Comparison of ENCODE assay signal across 20 cellular contexts in genomic region chr3:35422826-35423601, GRCh38.
DNase-seq lines count a peak whose midpoint lies in the region; ATAC-seq and TF ChIP-seq lines count a peak whose summit lies in the region.
"Had no signal": no experiment of that assay in that cellular context is flagged by ENCODE, and none has a peak within 500 bp of the region (broad histone marks: within the 10 kb centered on the region; RNA-seq: fewer than 3 reads in every experiment).

No MANE protein-coding gene starts in this region.

- H2AK5ac ChIP-seq in mesenchymal stem cell (ENCODE audit: low read length, severe bottlenecking): no peak overlapping the region

- H3K36me3 ChIP-seq in breast epithelium (no peaks in the 10 kb centered on the region), brain microvascular endothelial cell (replicated peaks) (no peaks in the 10 kb centered on the region), mesenchymal stem cell (ENCODE audit: control insufficient read depth in 1 of 2, insufficient read depth in 2 of 2, low read depth in 1 of 2, low read length in 2 of 2) (no peaks in the 10 kb centered on the region)
- H3K36me3 ChIP-seq: cardiac muscle cell had no signal

- in situ Hi-C loops in brain microvascular endothelial cell (cut with HindIII; ENCODE audit: low pct_ligation_motif_present, low sequenced_read_pairs) (no loop called here), KBM-7 (cut with MboI; ENCODE audit: low pct_unique_long_range_greater_than_20kb, low sequenced_read_pairs) (no loop called here)

- intact Hi-C loops in MCF 10A (cut with micrococcal nuclease) (no loop called here), breast epithelium (cut with DNase I; ENCODE audit: low total_unique reads) (no loop called here)

- no peak overlapping the region for H2AFZ ChIP-seq in mesenchymal stem cell (ENCODE audit: low read depth, low read length)

- H3K27ac ChIP-seq in breast epithelium: no peak overlapping the region
- H3K27ac ChIP-seq in brain microvascular endothelial cell: peak overlapping the region; percentile 76
- H3K27ac ChIP-seq in mesenchymal stem cell (ENCODE audit: low read length, poor library complexity, severe bottlenecking): peak overlapping the region; percentile 73
- H3K27ac ChIP-seq: cardiac muscle cell had no signal

- no peak overlapping the region for H3K9ac ChIP-seq in mesenchymal stem cell (ENCODE audit: low read length)

- no peak for TF ChIP-seq POLR2A in breast epithelium (IDR thresholded peaks at IDR 0.05)

- no peak overlapping the region for H2BK5ac ChIP-seq in mesenchymal stem cell (ENCODE audit: low read depth, low read length, poor library complexity, severe bottlenecking)

- no peak overlapping the region for H3K18ac ChIP-seq in mesenchymal stem cell (ENCODE audit: low read depth in 1 of 2, low read length in 2 of 2)

- H3K27me3 ChIP-seq in breast epithelium: no peaks in the 10 kb centered on the region
- H3K27me3 ChIP-seq in brain microvascular endothelial cell (replicated peaks): no peaks in the 10 kb centered on the region
- no peaks in the 10 kb centered on the region for H3K27me3 ChIP-seq in mesenchymal stem cell (ENCODE audit: control insufficient read depth in 1 of 2, insufficient read depth in 1 of 2, low read length in 2 of 2)
- H3K27me3 ChIP-seq: cardiac muscle cell had no signal

- H3K4me1 ChIP-seq in breast epithelium: no peaks in the 10 kb centered on the region
- H3K4me1 ChIP-seq in mesenchymal stem cell (ENCODE audit: control insufficient read depth, insufficient read depth, low read depth, low read length): no peaks in the 10 kb centered on the region

- ATAC-seq in GM19324 (IDR thresholded peaks at IDR 0.05; ENCODE audit: low FRiP score, unreplicated experiment) (no peak), HG03520 (IDR thresholded peaks at IDR 0.05; ENCODE audit: unreplicated experiment) (no peak)
- ATAC-seq: activated CD4-positive, alpha-beta T cell treated with anti-CD3 and anti-CD28 coated beads for 36 hours; right cardiac atrium had no signal

- no peaks in the 10 kb centered on the region for H3K9me3 ChIP-seq in breast epithelium
- no peaks in the 10 kb centered on the region for H3K9me3 ChIP-seq in mesenchymal stem cell (ENCODE audit: control insufficient read depth, low read length)

- no peak overlapping the region for H4K8ac ChIP-seq in mesenchymal stem cell (ENCODE audit: low read length)

- H3K4me3 Mint-ChIP-seq in MCF 10A (ENCODE audit: unreplicated experiment): no peak overlapping the region
- H3K4me3 Mint-ChIP-seq: activated CD4-positive, alpha-beta T cell treated with anti-CD3 and anti-CD28 coated beads for 36 hours; CD8-positive, alpha-beta memory T cell; nephron progenitor cell had no signal

- no peak overlapping the region for H3K27ac Mint-ChIP-seq in MCF 10A (ENCODE audit: low read depth, unreplicated experiment)
- H3K27ac Mint-ChIP-seq: activated CD4-positive, alpha-beta T cell treated with anti-CD3 and anti-CD28 coated beads for 36 hours; CD8-positive, alpha-beta memory T cell; nephron progenitor cell had no signal

- H3K14ac ChIP-seq in mesenchymal stem cell (ENCODE audit: low read length in 2 of 2): no peak overlapping the region

- no peak overlapping the region for H3K23ac ChIP-seq in mesenchymal stem cell (ENCODE audit: low read length in 2 of 2)

- no peak overlapping the region for H4K91ac ChIP-seq in mesenchymal stem cell (ENCODE audit: low read length)

- peak; percentile 31 for DNase-seq in MCF 10A (ENCODE audit: unreplicated experiment)
- no peak for DNase-seq in breast epithelium (ENCODE audit: low spot score in 2 of 2)
- peak; percentile 54 for DNase-seq in brain microvascular endothelial cell
- peak; percentile 1 for DNase-seq in mesenchymal stem cell
- no peak for DNase-seq in NCI-H146 treated with DMSO at 0.1 percent for 48 hours (lab: John Stamatoyannopoulos, UW; ENCODE audit: unreplicated experiment)
- no peak for DNase-seq in KBM-7
- DNase-seq: activated CD4-positive, alpha-beta T cell treated with anti-CD3 and anti-CD28 coated beads for 36 hours; activated naive CD4-positive, alpha-beta T cell treated with Interleukin-2 at 50 U/mL for 16 hours; CD8-positive, alpha-beta memory T cell; effector CD8-positive, alpha-beta T cell; foreskin melanocyte; GOT3; mammary epithelial cell; NCI-H82; nephron progenitor cell; right cardiac atrium; T-helper 2 cell had no signal

- no peaks in the 10 kb centered on the region for H3K36me3 Mint-ChIP-seq in MCF 10A (ENCODE audit: insufficient read depth, unreplicated experiment)
- H3K36me3 Mint-ChIP-seq: CD8-positive, alpha-beta memory T cell had no signal

- H3K4me3 ChIP-seq in breast epithelium (no peak overlapping the region), brain microvascular endothelial cell (ENCODE audit: low read depth, low read length) (no peak overlapping the region), mesenchymal stem cell (ENCODE audit: insufficient read depth in 1 of 2, low read depth in 1 of 2, low read length in 2 of 2) (no peak overlapping the region)
- H3K4me3 ChIP-seq: cardiac muscle cell had no signal

- no peak overlapping the region for H2BK15ac ChIP-seq in mesenchymal stem cell (ENCODE audit: low read depth, poor library complexity, severe bottlenecking)

- peaks cover 33% of the 10 kb centered on the region for H3K27me3 Mint-ChIP-seq in MCF 10A (ENCODE audit: insufficient read depth, unreplicated experiment)
- H3K27me3 Mint-ChIP-seq: activated CD4-positive, alpha-beta T cell treated with anti-CD3 and anti-CD28 coated beads for 36 hours; CD8-positive, alpha-beta memory T cell had no signal

- no peak overlapping the region for H3K4me2 ChIP-seq in mesenchymal stem cell (ENCODE audit: low read length, poor library complexity, severe bottlenecking)

- no TSS peak for BruUV-seq in MCF 10A (replicated peaks; lab: Mats Ljungman, UMichigan)

- H3K79me1 ChIP-seq in mesenchymal stem cell (replicated peaks; ENCODE audit: low read length, poor library complexity, severe bottlenecking): no peaks in the 10 kb centered on the region

- WGBS in mesenchymal stem cell: 49% methylated on average over 5 of the region's 6 CpGs

- H2BK12ac ChIP-seq in mesenchymal stem cell (ENCODE audit: low read length in 2 of 2): no peak overlapping the region

- no peak overlapping the region for H3K4ac ChIP-seq in mesenchymal stem cell (ENCODE audit: low read depth in 1 of 2, low read length in 2 of 2)

- CTCF ChIA-PET in MCF 10A (lab: Yijun Ruan, JAX): interaction anchor here (0.7 kb wide), 1 partner anchor 347 kb away, joined by 3 read pairs; no protein-coding TSS in a partner anchor

- no peak overlapping the region for H2BK120ac ChIP-seq in mesenchymal stem cell (ENCODE audit: low read depth, low read length)

- no peak for TF ChIP-seq CTCF in MCF 10A (IDR thresholded peaks at IDR 0.05; ENCODE audit: unreplicated experiment)
- no peak for TF ChIP-seq CTCF in breast epithelium (IDR thresholded peaks at IDR 0.05)
- no peak for TF ChIP-seq CTCF in brain microvascular endothelial cell (IDR thresholded peaks at IDR 0.05; ENCODE audit: low read depth, low read length, missing control alignments)

- H3K9me3 Mint-ChIP-seq in MCF 10A (ENCODE audit: unreplicated experiment): no peaks in the 10 kb centered on the region
- H3K9me3 Mint-ChIP-seq: nephron progenitor cell had no signal

- POLR2A ChIA-PET in MCF 10A (lab: Yijun Ruan, JAX): no interaction called here

- no peaks in the 10 kb centered on the region for H3K4me1 Mint-ChIP-seq in MCF 10A (ENCODE audit: insufficient read depth, unreplicated experiment)
- H3K4me1 Mint-ChIP-seq: activated CD4-positive, alpha-beta T cell treated with anti-CD3 and anti-CD28 coated beads for 36 hours; CD8-positive, alpha-beta memory T cell had no signal

Comparison
In these comparisons a context has a peak if more than half of its experiments do, and no peak if none do; other contexts are left out.
1. DNase-seq: peak in MCF 10A (single experiment), brain microvascular endothelial cell (single experiment) and mesenchymal stem cell (single experiment); none in breast epithelium (0 of 2), NCI-H146 treated with DMSO at 0.1 percent for 48 hours (single experiment) and KBM-7 (single experiment).
2. H3K27ac ChIP-seq: peak in brain microvascular endothelial cell (single experiment) and mesenchymal stem cell (single experiment); none in breast epithelium (0 of 2).